17 cellular contexts compared by ENCODE assay signal in the genomic region with DNA sequence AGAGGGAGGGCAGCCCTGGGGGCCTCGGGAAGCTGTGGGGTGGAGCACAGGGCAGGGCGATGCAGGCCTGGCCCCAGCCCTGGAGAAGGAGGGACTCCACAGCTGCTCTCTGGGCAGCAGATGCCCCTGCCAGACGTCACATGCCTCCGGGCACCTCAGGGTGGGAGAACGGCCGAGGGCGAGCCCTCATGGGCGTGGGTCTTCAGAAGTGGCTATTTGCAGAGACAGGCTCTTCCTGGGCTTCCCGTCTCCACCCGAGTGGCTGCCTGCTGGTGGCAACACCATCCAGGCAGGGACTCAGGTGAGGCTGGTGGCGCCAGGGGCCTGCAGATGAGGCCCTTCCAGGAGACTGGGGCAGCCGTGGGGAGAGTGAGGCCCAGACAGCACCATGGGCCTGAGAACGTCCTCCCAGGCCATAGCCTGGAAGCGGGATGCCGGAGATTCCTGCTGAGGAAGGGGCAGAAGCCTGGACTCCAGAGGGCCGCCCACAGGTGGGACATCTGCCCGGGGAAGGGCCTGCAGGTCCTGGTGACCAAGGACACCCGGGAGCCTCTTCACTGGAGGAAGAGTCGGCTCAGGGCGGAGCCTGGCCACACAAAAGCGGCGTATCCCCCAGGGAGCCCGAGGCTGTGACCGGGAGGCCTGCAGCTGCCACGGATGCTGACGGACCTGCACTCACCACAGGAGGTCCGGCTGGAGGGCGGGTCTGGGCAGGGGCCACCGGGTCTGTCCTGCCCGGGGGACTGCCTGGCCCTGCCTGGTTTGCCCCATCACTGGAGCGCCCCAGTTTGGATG. TPM values are rescaled to one million over a fixed set of nuclear protein-coding genes. Genes with fewer than 3 reads are reported as not detected.
"Had no signal": no experiment of that assay in that cellular context is flagged by ENCODE, and none has a peak within 500 bp of the region (broad histone marks: within the 10 kb centered on the region; RNA-seq: fewer than 3 reads in every experiment).

No MANE protein-coding gene starts in this region.

- ATAC-seq: activated CD8-positive, alpha-beta T cell treated with anti-CD3 and anti-CD28 coated beads for 36 hours; activated T-cell treated with anti-CD3 and anti-CD28 coated beads, Interleukin-2, amount 50 U/mL, for 4 hours; gastrocnemius medialis; heart right ventricle; left colon; lower lobe of right lung; pancreas; stimulated activated effector memory CD8-positive, alpha-beta T cell treated with anti-CD3 and anti-CD28 coated beads, Interleukin-12 subunit alpha, Interleukin-12 subunit beta, amount 100 ng/mL, for 72 hours; upper lobe of right lung; WTC11 had no signal

- H3K27ac ChIP-seq: adrenal gland, cardiac muscle cell, gastrocnemius medialis, heart right ventricle, lower lobe of right lung, pancreas, thoracic aorta, upper lobe of right lung had no signal

- H3K27me3 ChIP-seq: cardiac muscle cell, pancreas had no signal

- H3K9me3 ChIP-seq: adrenal gland, gastrocnemius medialis, heart right ventricle, lower lobe of right lung, pancreas, thoracic aorta, upper lobe of right lung had no signal

- H3K4me3 ChIP-seq: adrenal gland, cardiac muscle cell, gastrocnemius medialis, heart right ventricle, lower lobe of right lung, pancreas, thoracic aorta, upper lobe of right lung had no signal

- H3K36me3 ChIP-seq: adrenal gland, cardiac muscle cell, gastrocnemius medialis, heart right ventricle, lower lobe of right lung, pancreas, thoracic aorta, upper lobe of right lung had no signal

- DNase-seq: activated CD4-positive, alpha-beta T cell treated with anti-CD3 and anti-CD28 coated beads for 4 hours; activated CD8-positive, alpha-beta T cell treated with anti-CD3 and anti-CD28 coated beads for 36 hours; activated effector memory CD4-positive, alpha-beta T cell treated with Interleukin-2 at 50 U/mL for 16 hours; activated T-cell treated with anti-CD3 and anti-CD28 coated beads, Interleukin-2, amount 50 U/mL, for 4 hours; endodermal cell; erythroblast; gastrocnemius medialis; heart right ventricle; left colon; lower lobe of right lung; upper lobe of right lung had no signal

- H3K4me1 ChIP-seq: adrenal gland, gastrocnemius medialis, heart right ventricle, lower lobe of right lung, pancreas, upper lobe of right lung had no signal

RNA-seq across cellular contexts. Expression of a gene that starts 15.7 kb away (rescaled TPM):
- total RNA-seq: activated CD8-positive, alpha-beta T cell treated with anti-CD3 and anti-CD28 coated beads for 36 hours; activated T-cell treated with anti-CD3 and anti-CD28 coated beads, Interleukin-2, amount 50 U/mL, for 4 hours; gastrocnemius medialis; left colon; thoracic aorta; upper lobe of right lung had no signal
